ENCODE assay signal across 8 cellular contexts in genomic region chr15:90035095-90035834, GRCh38. TPM values are rescaled to one million over a fixed set of nuclear protein-coding genes. Genes with fewer than 3 reads are reported as not detected.
DNase-seq lines count a peak whose midpoint lies in the region; ATAC-seq, FAIRE-seq and TF ChIP-seq lines count a peak whose summit lies in the region.

No MANE protein-coding gene starts in this region.

- H3K9me3 Mint-ChIP-seq in activated naive CD4-positive, alpha-beta T cell treated with anti-CD3 and anti-CD28 coated beads, Interleukin-2, amount 50 U/mL, for 72 hours, result no peaks in the 10 kb centered on the region
- H3K9me3 Mint-ChIP-seq in stimulated activated effector memory CD8-positive, alpha-beta T cell treated with anti-CD3 and anti-CD28 coated beads, Interleukin-12 subunit alpha, Interleukin-12 subunit beta, amount 100 ng/mL, for 72 hours, result no peaks in the 10 kb centered on the region

- no peak for TF ChIP-seq EP300 in A549 (IDR thresholded peaks at IDR 0.05)

- H3K27ac ChIP-seq in A549 (peak overlapping the region; percentile 30 to 61; a peak in 4 of 6 replicates), HUES64 (ENCODE audit: low read depth, low read length) (peak overlapping the region; percentile 58), right atrium auricular region (peak overlapping the region; percentile 53 to 61)

- peak overlapping the region; percentile 52 for H3K4me3 Mint-ChIP-seq in stimulated activated effector memory CD8-positive, alpha-beta T cell treated with anti-CD3 and anti-CD28 coated beads, Interleukin-12 subunit alpha, Interleukin-12 subunit beta, amount 100 ng/mL, for 72 hours

- no peak for FAIRE-seq in A549 (lab: Jason Lieb, UNC)

- ATAC-seq in A549 (peak; percentile 60 to 83; a peak in 4 of 6 replicates), HG03354 (IDR thresholded peaks at IDR 0.05; ENCODE audit: poor library complexity, severe bottlenecking, unreplicated experiment) (no peak)
- no peak for ATAC-seq in activated naive CD4-positive, alpha-beta T cell treated with anti-CD3 and anti-CD28 coated beads, Interleukin-2, amount 50 U/mL, for 72 hours
- no peak for ATAC-seq in stimulated activated effector memory CD8-positive, alpha-beta T cell treated with anti-CD3 and anti-CD28 coated beads, Interleukin-12 subunit alpha, Interleukin-12 subunit beta, amount 100 ng/mL, for 72 hours

- H3K36me3 ChIP-seq in HUES64 (ENCODE audit: insufficient read depth, low read length), result no peaks in the 10 kb centered on the region
- no peaks in the 10 kb centered on the region for H3K36me3 ChIP-seq in right atrium auricular region

- H3K27me3 ChIP-seq in HUES64 (ENCODE audit: insufficient read depth, low read length) (no peaks in the 10 kb centered on the region), right atrium auricular region (no peaks in the 10 kb centered on the region)

- no peaks in the 10 kb centered on the region for H3K9me3 ChIP-seq in A549
- no peaks in the 10 kb centered on the region for H3K9me3 ChIP-seq in HUES64 (ENCODE audit: insufficient read depth, low read depth, low read length)
- H3K9me3 ChIP-seq in right atrium auricular region, result no peaks in the 10 kb centered on the region

- peaks cover 79% of the 10 kb centered on the region for H3K4me1 Mint-ChIP-seq in stimulated activated effector memory CD8-positive, alpha-beta T cell treated with anti-CD3 and anti-CD28 coated beads, Interleukin-12 subunit alpha, Interleukin-12 subunit beta, amount 100 ng/mL, for 72 hours

- DNase-seq in A549 (ENCODE audit: low read depth in 1 of 2, low spot score in 1 of 2) (peak; percentile 51 to 59), right atrium auricular region (ENCODE audit: low spot score) (peak; percentile 71), iPS-NIHi11 (ENCODE audit: low spot score) (no peak), NCI-H2171 treated with DMSO at 0.1 percent for 48 hours (lab: John Stamatoyannopoulos, UW) (no peak)
- no peak for DNase-seq in activated naive CD4-positive, alpha-beta T cell treated with anti-CD3 and anti-CD28 coated beads, Interleukin-2, amount 50 U/mL, for 72 hours (ENCODE audit: low spot score in 2 of 2)
- no peak for DNase-seq in stimulated activated effector memory CD8-positive, alpha-beta T cell treated with anti-CD3 and anti-CD28 coated beads, Interleukin-12 subunit alpha, Interleukin-12 subunit beta, amount 100 ng/mL, for 72 hours (ENCODE audit: low spot score in 2 of 2)

- no peak overlapping the region for H3K9ac ChIP-seq in HUES64 (ENCODE audit: low read depth, low read length)

- H3K4me1 ChIP-seq in A549, result peaks cover 36% of the 10 kb centered on the region
- H3K4me1 ChIP-seq in HUES64 (ENCODE audit: insufficient read depth, low read length), result peaks cover 45% of the 10 kb centered on the region
- peaks cover 0 to 63% of the 10 kb centered on the region in 2 donors for H3K4me1 ChIP-seq in right atrium auricular region

- H3K4me3 ChIP-seq in A549, result no peak overlapping the region
- H3K4me3 ChIP-seq in HUES64 (ENCODE audit: low read length), result no peak overlapping the region
- H3K4me3 ChIP-seq in right atrium auricular region, result no peak overlapping the region

- H3K27ac Mint-ChIP-seq in activated naive CD4-positive, alpha-beta T cell treated with anti-CD3 and anti-CD28 coated beads, Interleukin-2, amount 50 U/mL, for 72 hours, result peak overlapping the region; percentile 88 to 91
- peak overlapping the region; percentile 90 for H3K27ac Mint-ChIP-seq in stimulated activated effector memory CD8-positive, alpha-beta T cell treated with anti-CD3 and anti-CD28 coated beads, Interleukin-12 subunit alpha, Interleukin-12 subunit beta, amount 100 ng/mL, for 72 hours

- WGBS in A549 (ENCODE audit: missing lambda C conversion rate), result 49% methylated on average over 14 of the region's 19 CpGs
- 79% methylated on average over 19 of the region's 19 CpGs for WGBS in HUES64

- POLR2A ChIA-PET in A549 (lab: Yijun Ruan, JAX), result interaction anchor here (0.6 kb wide), 1 partner anchor 72 kb away, joined by 3 read pairs; no protein-coding TSS in a partner anchor

- TF ChIP-seq RAD21 in A549 (conservative IDR thresholded peaks at IDR 0.05 in 1 of 2, IDR thresholded peaks at IDR 0.05 in 1 of 2), result no peak

- TF ChIP-seq CTCF in A549 (IDR thresholded peaks at IDR 0.05) (no peak), right atrium auricular region (IDR thresholded peaks at IDR 0.05) (no peak)

- peak overlapping the region; percentile 45 for H3K4me2 ChIP-seq in A549

- CTCF ChIA-PET in A549 (lab: Yijun Ruan, JAX), result interaction anchor here (1.0 to 2.0 kb wide), 3 partner anchors 19 to 51 kb away, joined by 3 to 6 read pairs (median 5); no protein-coding TSS in a partner anchor

- H3K36me3 Mint-ChIP-seq in activated naive CD4-positive, alpha-beta T cell treated with anti-CD3 and anti-CD28 coated beads, Interleukin-2, amount 50 U/mL, for 72 hours, result peaks cover 0 to 15% of the 10 kb centered on the region in 2 donors
- peaks cover 8% of the 10 kb centered on the region for H3K36me3 Mint-ChIP-seq in stimulated activated effector memory CD8-positive, alpha-beta T cell treated with anti-CD3 and anti-CD28 coated beads, Interleukin-12 subunit alpha, Interleukin-12 subunit beta, amount 100 ng/mL, for 72 hours

- no peak for TF ChIP-seq POLR2A in A549 (IDR thresholded peaks at IDR 0.05; ENCODE audit: low read length)

TF ChIP-seq in A549, 52 proteins besides CTCF, POLR2A, EP300 and RAD21:
- no peak for TF ChIP-seq FOSL2 (IDR thresholded peaks at IDR 0.05)
- peak; percentile 50; the same call in 1 of the 2 replicates for TF ChIP-seq FOSL2 (CRISPR knock-in tag; IDR thresholded peaks at IDR 0.05)
- TF ChIP-seq TP53 (CRISPR knock-in tag; IDR thresholded peaks at IDR 0.05), result no peak
- TF ChIP-seq ZFP36 (IDR thresholded peaks at IDR 0.05; ENCODE audit: borderline replicate concordance, partially characterized antibody), result no peak
- no peak for TF ChIP-seq CHD2 (IDR thresholded peaks at IDR 0.05; ENCODE audit: low read length, partially characterized antibody)

RNA-seq across cellular contexts. Expression of gene ZNF710, which starts 34.1 kb away (rescaled TPM):
- polyA plus RNA-seq in A549 (2011; rRNA removed) (2.6 and 5.0 TPM in 2 replicates), A549 (2017; fragmentation: RNase III; extraction: RNeasy Plus Mini Kit Qiagen cat#74134 plus additional on column Dnase treatment) (7.2 to 10.2 TPM (median 7.8 TPM) in 3 replicates)
- 4.3 and 6.4 TPM in 2 replicates for polyA plus RNA-seq in A549 (2012; cell fraction: cytosol; rRNA removed)
- polyA plus RNA-seq in A549 (2012; cell fraction: nucleus; rRNA removed), result 13.5 and 14.4 TPM in 2 replicates
- 3.7 and 8.3 TPM in 2 replicates for polyA minus RNA-seq in A549 (2011; rRNA and poly(A)+ RNA removed)
- polyA plus RNA-seq in HUES64 (2013, experiment 1 of 2), result 22.4 TPM
- 20.4 TPM for polyA plus RNA-seq in HUES64 (2013, experiment 2 of 2)
- 10 to 100 TPM; 13.2 to 28.1 TPM for total RNA-seq in activated naive CD4-positive, alpha-beta T cell treated with anti-CD3 and anti-CD28 coated beads, Interleukin-2, amount 50 U/mL, for 72 hours
- 1 to 10 TPM; 3.4 to 5.2 TPM for total RNA-seq in right atrium auricular region

Comparison
In these comparisons a context has a peak if more than half of its experiments do, and no peak if none do; other contexts are left out.
1. ATAC-seq: peak in A549 (2 of 2); none in activated naive CD4-positive, alpha-beta T cell treated with anti-CD3 and anti-CD28 coated beads, Interleukin-2, amount 50 U/mL, for 72 hours (0 of 2), stimulated activated effector memory CD8-positive, alpha-beta T cell treated with anti-CD3 and anti-CD28 coated beads, Interleukin-12 subunit alpha, Interleukin-12 subunit beta, amount 100 ng/mL, for 72 hours (single experiment) and HG03354 (single experiment).
2. DNase-seq: peak in A549 (2 of 2) and right atrium auricular region (single experiment); none in activated naive CD4-positive, alpha-beta T cell treated with anti-CD3 and anti-CD28 coated beads, Interleukin-2, amount 50 U/mL, for 72 hours (0 of 2), stimulated activated effector memory CD8-positive, alpha-beta T cell treated with anti-CD3 and anti-CD28 coated beads, Interleukin-12 subunit alpha, Interleukin-12 subunit beta, amount 100 ng/mL, for 72 hours (0 of 2), iPS-NIHi11 (single experiment) and NCI-H2171 treated with DMSO at 0.1 percent for 48 hours (single experiment).
3. Peak in every context shown above with its lines, with median percentiles within 50 percentile points of each other: H3K27ac ChIP-seq.